12 cellular contexts compared by ENCODE assay signal in the genomic region with DNA sequence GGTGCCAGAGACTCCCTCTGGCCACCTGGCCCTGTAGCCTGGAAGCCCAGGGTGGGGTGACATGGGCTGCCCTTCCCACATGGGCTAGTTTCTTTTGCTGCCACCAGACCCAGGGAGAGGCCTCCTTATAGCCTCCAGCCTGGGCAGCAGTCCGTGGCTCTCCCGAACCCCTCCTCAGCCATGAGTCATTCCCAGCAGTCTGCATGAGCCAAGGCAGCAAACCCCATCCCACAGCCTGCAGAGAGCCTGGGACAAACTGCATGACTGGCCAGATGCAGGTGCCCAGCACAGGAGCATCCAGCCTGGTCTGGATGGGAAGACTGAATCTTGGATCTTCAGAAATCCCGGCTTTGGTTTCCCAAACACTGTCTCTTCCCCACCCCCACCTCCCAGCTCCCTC.
DNase-seq lines count a peak whose midpoint lies in the region; ATAC-seq, FAIRE-seq and TF ChIP-seq lines count a peak whose summit lies in the region.
"Had no signal": no experiment of that assay in that cellular context is flagged by ENCODE, and none has a peak within 500 bp of the region (broad histone marks: within the 10 kb centered on the region; RNA-seq: fewer than 3 reads in every experiment).

No MANE protein-coding gene starts in this region.

- no peak for FAIRE-seq in pancreas (lab: Jason Lieb, UNC)

- H3K79me2 ChIP-seq in H9 (ENCODE audit: insufficient read depth, low read length) = no peaks in the 10 kb centered on the region

- H2BK15ac ChIP-seq in H9 (ENCODE audit: low read depth, low read length) = no peak overlapping the region

- H3T11ph ChIP-seq in H9 (ENCODE audit: low read length) = no peak overlapping the region

- no peak overlapping the region for H4K5ac ChIP-seq in H9 (ENCODE audit: insufficient read length, low read depth, low read length)

- 72 to 80% methylated on average over 3 of the region's 3 CpGs for WGBS in pancreas, 2 donors
- no CpG with 5 or more reads among the region's 3 CpGs for WGBS in H9 (ENCODE audit: extremely low coverage, insufficient read length, low lambda C conversion rate)

- H2BK5ac ChIP-seq in H9 (ENCODE audit: insufficient read length, low read length) = no peak overlapping the region

- no peaks in the 10 kb centered on the region for H3K23me2 ChIP-seq in H9 (ENCODE audit: insufficient read length, low read depth, low read length, poor library complexity, severe bottlenecking)

- no peak overlapping the region for H3K14ac ChIP-seq in H9 (ENCODE audit: insufficient read depth, low read length)

- H2BK12ac ChIP-seq in H9 (ENCODE audit: insufficient read length, low read depth, low read length) = no peak overlapping the region

- no peak overlapping the region for H3K56ac ChIP-seq in H9 (ENCODE audit: insufficient read length, low read depth, low read length)

- CTCF ChIA-PET in Calu3 (lab: Charles Lee) = interaction anchor here (1.6 to 2.0 kb wide), 2 partner anchors 8 to 125 kb away, joined by 4 to 8 read pairs; no protein-coding TSS in a partner anchor

- no peak overlapping the region for H2AFZ ChIP-seq in H9 (ENCODE audit: low read length)

- no peaks in the 10 kb centered on the region for H3K27me3 ChIP-seq in pancreas
- H3K27me3 ChIP-seq in H9 (ENCODE audit: insufficient read depth, low read length) = no peaks in the 10 kb centered on the region

- no peak for TF ChIP-seq CTCF in Calu3 (IDR thresholded peaks at IDR 0.05; ENCODE audit: unreplicated experiment)
- no peak for TF ChIP-seq CTCF in pancreas (IDR thresholded peaks at IDR 0.05)
- TF ChIP-seq CTCF in H9 (conservative IDR thresholded peaks at IDR 0.05) = no peak

- no peak overlapping the region for H2AK5ac ChIP-seq in H9 (ENCODE audit: insufficient read length, low read length)

- no peaks in the 10 kb centered on the region for H3K79me1 ChIP-seq in H9 (ENCODE audit: insufficient read depth, low read depth, low read length, poor library complexity, severe bottlenecking)

- H3K18ac ChIP-seq in H9 (ENCODE audit: insufficient read length, low read depth, low read length) = no peak overlapping the region

- no peaks in the 10 kb centered on the region for H3K9me3 ChIP-seq in pancreas
- no peaks in the 10 kb centered on the region for H3K9me3 ChIP-seq in H9 (ENCODE audit: control insufficient read depth, low read depth, low read length)

- H2BK120ac ChIP-seq in H9 (ENCODE audit: low read depth, low read length, poor library complexity, severe bottlenecking) = no peak overlapping the region

- H3K36me3 ChIP-seq in pancreas = no peaks in the 10 kb centered on the region

- H3K27me3 Mint-ChIP-seq in Calu3 (ENCODE audit: unreplicated experiment) (no peaks in the 10 kb centered on the region), H9 (ENCODE audit: low read depth) (peaks cover 5% of the 10 kb centered on the region; the same call in 1 of the 2 replicates)

- H3K4me1 ChIP-seq in pancreas (peaks cover 17 to 24% (median 23%) of the 10 kb centered on the region in 3 donors), H9 (ENCODE audit: insufficient read depth, low read length) (peaks cover 4% of the 10 kb centered on the region; the same call in 1 of the 2 replicates)

- H4K8ac ChIP-seq in H9 (replicated peaks; ENCODE audit: insufficient read length, low read depth, low read length) = no peak overlapping the region

- H3K27ac Mint-ChIP-seq in Calu3 (ENCODE audit: unreplicated experiment) (peak overlapping the region; percentile 34), H9 (no peak overlapping the region)
- H3K27ac Mint-ChIP-seq: CD4-positive, alpha-beta memory T cell had no signal

- H4K91ac ChIP-seq in H9 (ENCODE audit: insufficient read length, low read depth, low read length) = no peak overlapping the region

- peak; percentile 35 to 66 (median 50) for ATAC-seq in pancreas
- ATAC-seq in HG03097 (IDR thresholded peaks at IDR 0.05; ENCODE audit: low FRiP score, unreplicated experiment) = no peak

- no peak overlapping the region for H3K4ac ChIP-seq in H9 (ENCODE audit: low read depth, low read length)

- H3K4me2 ChIP-seq in H9 (ENCODE audit: insufficient read depth, insufficient read length, low read length) = no peak overlapping the region

- no peak overlapping the region for H3K9ac ChIP-seq in H9 (ENCODE audit: extremely low read depth, insufficient read length, low read length)

- no peaks in the 10 kb centered on the region for H3K9me3 Mint-ChIP-seq in Calu3 (ENCODE audit: low read depth, unreplicated experiment)
- H3K9me3 Mint-ChIP-seq in H9 = no peaks in the 10 kb centered on the region

- no peak overlapping the region for H2BK20ac ChIP-seq in H9 (ENCODE audit: low read depth, low read length, poor library complexity, severe bottlenecking)

- H3K27ac ChIP-seq in pancreas (no peak overlapping the region), H9 (ENCODE audit: insufficient read length, low read depth, low read length) (no peak overlapping the region)

- H3K23ac ChIP-seq in H9 (ENCODE audit: insufficient read length, low read depth, low read length) = no peak overlapping the region

- no TSS peak for BruUV-seq in Calu3 (replicated peaks; lab: Mats Ljungman, UMichigan)

- H3K36me3 Mint-ChIP-seq in Calu3 (ENCODE audit: insufficient read depth, unreplicated experiment) (no peaks in the 10 kb centered on the region), H9 (ENCODE audit: insufficient read depth in 1 of 3, low read depth in 3 of 3) (no peaks in the 10 kb centered on the region)
- H3K36me3 Mint-ChIP-seq: CD4-positive, alpha-beta memory T cell had no signal

- intact Hi-C loops in Calu3 (cut with micrococcal nuclease; ENCODE audit: unreplicated experiment) = no loop called here
- intact Hi-C loops in pancreas (cut with DNase I) = no loop called here

- no peak overlapping the region for H3K4me3 Mint-ChIP-seq in Calu3 (ENCODE audit: low read depth, unreplicated experiment)
- no peak overlapping the region for H3K4me3 Mint-ChIP-seq in H9
- H3K4me3 Mint-ChIP-seq: CD4-positive, alpha-beta memory T cell had no signal

- H3K4me1 Mint-ChIP-seq in Calu3 (ENCODE audit: low read depth, unreplicated experiment) = peaks cover 55% of the 10 kb centered on the region
- peaks cover 26 to 31% of the 10 kb centered on the region in 2 experiments for H3K4me1 Mint-ChIP-seq in H9
- H3K4me1 Mint-ChIP-seq: CD4-positive, alpha-beta memory T cell had no signal

- peak; percentile 64 for DNase-seq in Calu3
- DNase-seq in amniotic epithelial cell (ENCODE audit: low read depth) = peak; percentile 75
- DNase-seq in fibroblast of the conjunctiva (ENCODE audit: low read depth) = peak; percentile 60
- peak in 1 of 6 donors; percentile 58 for DNase-seq in pancreas
- DNase-seq in occipital lobe (lab: John Stamatoyannopoulos, UW) = no peak
- DNase-seq in stimulated activated CD4-positive, alpha-beta T cell treated with anti-CD3 and anti-CD28 coated beads, Interleukin-1b, Interleukin-23, amount 100 ng/mL, for 48 hours = no peak
- DNase-seq in H9 = no peak
- DNase-seq: activated CD4-positive, alpha-beta T cell treated with anti-CD3 and anti-CD28 coated beads, Interleukin-2, amount 50 U/mL, for 48 hours; CD4-positive, alpha-beta memory T cell; NCI-H187; SHP77 treated with DMSO at 0.1 percent for 48 hours had no signal

- H3K4me3 ChIP-seq in pancreas = no peak overlapping the region

- H4K20me1 ChIP-seq in H9 (ENCODE audit: control insufficient read depth, insufficient read depth, insufficient read length) = no peaks in the 10 kb centered on the region

Comparison
In these comparisons a context has a peak if more than half of its experiments do, and no peak if none do; other contexts are left out.
1. DNase-seq: peak in Calu3 (single experiment), amniotic epithelial cell (single experiment) and fibroblast of the conjunctiva (single experiment); none in occipital lobe (single experiment), stimulated activated CD4-positive, alpha-beta T cell treated with anti-CD3 and anti-CD28 coated beads, Interleukin-1b, Interleukin-23, amount 100 ng/mL, for 48 hours (single experiment) and H9 (single experiment).